25 cellular contexts compared by ENCODE assay signal in the genomic region with DNA sequence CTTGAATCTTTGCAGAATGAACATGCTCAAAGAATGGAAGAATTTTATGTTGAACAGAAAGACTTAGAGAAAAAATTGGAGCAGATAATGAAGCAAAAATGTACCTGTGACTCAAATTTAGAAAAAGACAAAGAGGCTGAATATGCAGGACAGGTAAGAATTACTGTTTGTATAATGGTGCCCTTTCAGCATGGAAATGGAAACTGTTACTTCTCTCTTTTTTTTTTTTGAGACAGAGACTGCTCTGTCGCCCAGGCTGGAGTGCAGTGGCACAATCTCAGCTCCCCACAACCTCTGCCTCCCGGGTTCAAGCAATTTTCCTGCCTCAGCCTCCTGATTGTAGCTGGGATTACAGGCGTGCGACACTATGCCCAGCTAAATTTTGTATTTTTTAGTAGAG. TPM values are rescaled to one million over a fixed set of nuclear protein-coding genes. Genes with fewer than 3 reads are reported as not detected.
"Had no signal": no experiment of that assay in that cellular context is flagged by ENCODE, and none has a peak within 500 bp of the region (broad histone marks: within the 10 kb centered on the region; RNA-seq: fewer than 3 reads in every experiment).

No MANE protein-coding gene starts in this region.

- H3K27ac Mint-ChIP-seq: endodermal cell, nephron progenitor cell had no signal

- H3K4me1 Mint-ChIP-seq: endodermal cell had no signal

- DNase-seq: effector CD8-positive, alpha-beta T cell; endodermal cell; foreskin fibroblast; gastrocnemius medialis; left ventricle myocardium superior; lower lobe of right lung; mesenchymal stem cell; midbrain; naive thymus-derived CD8-positive, alpha-beta T cell; nephron progenitor cell; nucleus accumbens; stimulated activated CD4-positive, alpha-beta T cell treated with anti-CD3 and anti-CD28 coated beads, Interleukin-12 subunit alpha, Interleukin-12 subunit beta, amount 100 ng/mL, for 4 hours; stimulated activated CD4-positive, alpha-beta T cell treated with anti-CD3 and anti-CD28 coated beads, Interleukin-1b, Interleukin-23, amount 100 ng/mL, for 48 hours; stimulated activated CD4-positive, alpha-beta T cell treated with anti-CD3 and anti-CD28 coated beads, Interleukin-4, amount 100 ng/mL, for 1 hour; stimulated activated CD8-positive, alpha-beta memory T cell treated with anti-CD3 and anti-CD28 coated beads, Interleukin-4, amount 100 ng/mL, for 48 hours; stimulated activated naive CD8-positive, alpha-beta T cell treated with anti-CD3 and anti-CD28 coated beads, Interleukin-15, Interleukin-2, amounts not matched to agents 100 U/mL and 50 U/mL, for 24 hours; substantia nigra had no signal

- H3K4me1 ChIP-seq: gastrocnemius medialis, lower lobe of right lung, prostate gland, right atrium auricular region had no signal

- H3K4me3 Mint-ChIP-seq: endodermal cell; naive thymus-derived CD8-positive, alpha-beta T cell; nephron progenitor cell had no signal

- H3K27ac ChIP-seq: epithelial cell of prostate, gastrocnemius medialis, lower lobe of right lung, prostate gland, right atrium auricular region, thoracic aorta, tibial nerve had no signal

- H3K4me3 ChIP-seq: gastrocnemius medialis, lower lobe of right lung, prostate gland, right atrium auricular region, smooth muscle cell, thoracic aorta, tibial nerve had no signal

- H3K27me3 ChIP-seq: gastrocnemius medialis, right atrium auricular region, tibial nerve had no signal

- H3K9me3 ChIP-seq: gastrocnemius medialis, lower lobe of right lung, prostate gland, right atrium auricular region, thoracic aorta, tibial nerve had no signal

- H3K4me2 ChIP-seq: smooth muscle cell had no signal

- H3K36me3 ChIP-seq: prostate gland had no signal

- ATAC-seq: esophagus mucosa; gastrocnemius medialis; left ventricle myocardium superior; lower lobe of right lung; naive thymus-derived CD8-positive, alpha-beta T cell; sciatic nerve; stimulated activated naive CD8-positive, alpha-beta T cell treated with anti-CD3 and anti-CD28 coated beads, Interleukin-15, Interleukin-2, amounts not matched to agents 100 U/mL and 50 U/mL, for 24 hours had no signal

- H3K27me3 Mint-ChIP-seq: naive thymus-derived CD8-positive, alpha-beta T cell had no signal

RNA-seq across cellular contexts. Expression of a gene that starts 27.6 kb away (rescaled TPM):
- polyA plus RNA-seq: naive thymus-derived CD8-positive, alpha-beta T cell had no signal
